ENCODE assay signal across 1 cellular context in the genomic region with DNA sequence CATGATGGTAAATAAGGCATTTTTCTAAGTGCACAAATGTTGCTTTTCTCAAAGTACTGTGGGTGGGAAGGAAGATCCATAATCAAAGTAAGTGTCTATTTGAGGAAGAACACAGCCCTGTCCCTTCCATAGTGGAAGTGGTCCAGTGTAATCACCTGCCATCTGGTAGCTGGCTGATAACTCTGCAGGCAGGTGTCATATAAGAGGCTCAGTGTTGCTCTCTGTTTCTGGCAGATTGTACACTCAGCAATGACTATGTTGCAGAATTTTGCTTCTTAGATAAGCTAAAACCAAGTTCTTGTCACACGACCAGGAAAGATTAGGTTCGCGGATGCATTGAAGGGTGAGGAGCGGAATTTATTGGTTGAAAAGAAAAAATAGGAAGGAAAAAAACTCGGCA.
TF ChIP-seq lines count a peak whose summit lies in the region.

No MANE protein-coding gene starts in this region.

TF ChIP-seq in K562, 482 proteins besides CTCF, POLR2A, EP300 and RAD21 (continued from another document and continues in another):
- TF ChIP-seq, protein P1, sequence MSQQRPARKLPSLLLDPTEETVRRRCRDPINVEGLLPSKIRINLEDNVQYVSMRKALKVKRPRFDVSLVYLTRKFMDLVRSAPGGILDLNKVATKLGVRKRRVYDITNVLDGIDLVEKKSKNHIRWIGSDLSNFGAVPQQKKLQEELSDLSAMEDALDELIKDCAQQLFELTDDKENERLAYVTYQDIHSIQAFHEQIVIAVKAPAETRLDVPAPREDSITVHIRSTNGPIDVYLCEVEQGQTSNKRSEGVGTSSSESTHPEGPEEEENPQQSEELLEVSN (IDR thresholded peaks at IDR 0.05; ENCODE audit: borderline replicate concordance in 1 of 2, extremely low read depth in 1 of 2, insufficient read depth in 1 of 2, insufficient read length in 1 of 2, low read depth in 1 of 2, low read length in 1 of 2, poor library complexity in 1 of 2, severe bottlenecking in 1 of 2), result no peak
- TF ChIP-seq, protein P2, sequence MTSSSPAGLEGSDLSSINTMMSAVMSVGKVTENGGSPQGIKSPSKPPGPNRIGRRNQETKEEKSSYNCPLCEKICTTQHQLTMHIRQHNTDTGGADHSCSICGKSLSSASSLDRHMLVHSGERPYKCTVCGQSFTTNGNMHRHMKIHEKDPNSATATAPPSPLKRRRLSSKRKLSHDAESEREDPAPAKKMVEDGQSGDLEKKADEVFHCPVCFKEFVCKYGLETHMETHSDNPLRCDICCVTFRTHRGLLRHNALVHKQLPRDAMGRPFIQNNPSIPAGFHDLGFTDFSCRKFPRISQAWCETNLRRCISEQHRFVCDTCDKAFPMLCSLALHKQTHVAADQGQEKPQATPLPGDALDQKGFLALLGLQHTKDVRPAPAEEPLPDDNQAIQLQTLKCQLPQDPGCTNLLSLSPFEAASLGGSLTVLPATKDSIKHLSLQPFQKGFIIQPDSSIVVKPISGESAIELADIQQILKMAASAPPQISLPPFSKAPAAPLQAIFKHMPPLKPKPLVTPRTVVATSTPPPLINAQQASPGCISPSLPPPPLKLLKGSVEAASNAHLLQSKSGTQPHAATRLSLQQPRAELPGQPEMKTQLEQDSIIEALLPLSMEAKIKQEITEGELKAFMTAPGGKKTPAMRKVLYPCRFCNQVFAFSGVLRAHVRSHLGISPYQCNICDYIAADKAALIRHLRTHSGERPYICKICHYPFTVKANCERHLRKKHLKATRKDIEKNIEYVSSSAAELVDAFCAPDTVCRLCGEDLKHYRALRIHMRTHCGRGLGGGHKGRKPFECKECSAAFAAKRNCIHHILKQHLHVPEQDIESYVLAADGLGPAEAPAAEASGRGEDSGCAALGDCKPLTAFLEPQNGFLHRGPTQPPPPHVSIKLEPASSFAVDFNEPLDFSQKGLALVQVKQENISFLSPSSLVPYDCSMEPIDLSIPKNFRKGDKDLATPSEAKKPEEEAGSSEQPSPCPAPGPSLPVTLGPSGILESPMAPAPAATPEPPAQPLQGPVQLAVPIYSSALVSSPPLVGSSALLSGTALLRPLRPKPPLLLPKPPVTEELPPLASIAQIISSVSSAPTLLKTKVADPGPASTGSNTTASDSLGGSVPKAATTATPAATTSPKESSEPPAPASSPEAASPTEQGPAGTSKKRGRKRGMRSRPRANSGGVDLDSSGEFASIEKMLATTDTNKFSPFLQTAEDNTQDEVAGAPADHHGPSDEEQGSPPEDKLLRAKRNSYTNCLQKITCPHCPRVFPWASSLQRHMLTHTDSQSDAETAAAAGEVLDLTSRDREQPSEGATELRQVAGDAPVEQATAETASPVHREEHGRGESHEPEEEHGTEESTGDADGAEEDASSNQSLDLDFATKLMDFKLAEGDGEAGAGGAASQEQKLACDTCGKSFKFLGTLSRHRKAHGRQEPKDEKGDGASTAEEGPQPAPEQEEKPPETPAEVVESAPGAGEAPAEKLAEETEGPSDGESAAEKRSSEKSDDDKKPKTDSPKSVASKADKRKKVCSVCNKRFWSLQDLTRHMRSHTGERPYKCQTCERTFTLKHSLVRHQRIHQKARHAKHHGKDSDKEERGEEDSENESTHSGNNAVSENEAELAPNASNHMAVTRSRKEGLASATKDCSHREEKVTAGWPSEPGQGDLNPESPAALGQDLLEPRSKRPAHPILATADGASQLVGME (CRISPR knock-in tag; IDR thresholded peaks at IDR 0.05), result no peak
- TF ChIP-seq RB1 (IDR thresholded peaks at IDR 0.05; ENCODE audit: low read depth) (no peak), ESRRB (CRISPR knock-in tag; IDR thresholded peaks at IDR 0.05; ENCODE audit: borderline replicate concordance) (no peak), SMARCB1 (IDR thresholded peaks at IDR 0.05; ENCODE audit: insufficient read length, low read depth) (no peak), ZNF77 (CRISPR knock-in tag; IDR thresholded peaks at IDR 0.05) (no peak), TSC22D4 (tag; IDR thresholded peaks at IDR 0.05) (no peak), ZNF766 (CRISPR knock-in tag; conservative IDR thresholded peaks at IDR 0.05) (peak; percentile 69; the same call in 1 of the 2 replicates), ZNF57 (CRISPR knock-in tag; IDR thresholded peaks at IDR 0.05) (no peak), SIN3A (IDR thresholded peaks at IDR 0.05; ENCODE audit: borderline replicate concordance in 2 of 2, control insufficient read depth in 1 of 2, low read depth in 2 of 2, low read length in 2 of 2) (no peak), PRMT5 (CRISPR knock-in tag; IDR thresholded peaks at IDR 0.05) (no peak), ZNF23 (CRISPR knock-in tag; IDR thresholded peaks at IDR 0.05) (no peak), HDAC8 (tag; IDR thresholded peaks at IDR 0.05) (no peak), NR2C2 (CRISPR knock-in tag; IDR thresholded peaks at IDR 0.05) (no peak), NR2C2 (tag; IDR thresholded peaks at IDR 0.05) (no peak), HDGF (IDR thresholded peaks at IDR 0.05) (no peak), POLR2B (IDR thresholded peaks at IDR 0.05; ENCODE audit: low read depth, partially characterized antibody) (no peak), ZNF232 (CRISPR knock-in tag; IDR thresholded peaks at IDR 0.05) (no peak), HEY1 (CRISPR knock-in tag; IDR thresholded peaks at IDR 0.05; ENCODE audit: borderline replicate concordance) (0 out of 2 replicates have a peak, but pooled peaks have one; percentile 46), SOX6 (IDR thresholded peaks at IDR 0.05) (peak; percentile 93), KLF6 (CRISPR knock-in tag; IDR thresholded peaks at IDR 0.05; ENCODE audit: borderline replicate concordance) (no peak), CSDE1 (IDR thresholded peaks at IDR 0.05) (no peak), KAT2B (IDR thresholded peaks at IDR 0.05; ENCODE audit: low read depth, low read length) (no peak), MCM7 (IDR thresholded peaks at IDR 0.05) (no peak), SP2 (IDR thresholded peaks at IDR 0.05; ENCODE audit: extremely low read depth, low read depth, low read length, poor library complexity, severe bottlenecking) (no peak), MAFK (IDR thresholded peaks at IDR 0.05; ENCODE audit: low read length) (no peak; the same call in 1 of the 2 replicates), ZNF41 (CRISPR knock-in tag; conservative IDR thresholded peaks at IDR 0.05) (no peak), ZNF79 (CRISPR knock-in tag; IDR thresholded peaks at IDR 0.05; ENCODE audit: low read depth) (no peak), MCM3 (IDR thresholded peaks at IDR 0.05) (no peak), RBM25 (IDR thresholded peaks at IDR 0.05; ENCODE audit: low read depth, low read length, severe bottlenecking) (no peak), ZBTB8A (IDR thresholded peaks at IDR 0.05; ENCODE audit: partially characterized antibody) (no peak), TAL1 (IDR thresholded peaks at IDR 0.05) (peak; percentile 99), HNRNPH1 (optimal IDR thresholded peaks at IDR 0.05; ENCODE audit: low read depth, low read length) (no peak), NR2C1 (IDR thresholded peaks at IDR 0.05) (0 out of 2 replicates have a peak, but pooled peaks have one; percentile 26), NR2C1 (tag; IDR thresholded peaks at IDR 0.05) (no peak; the same call in 1 of the 2 replicates), PHF8 (IDR thresholded peaks at IDR 0.05; ENCODE audit: borderline replicate concordance, low read length) (no peak), SIX5 (IDR thresholded peaks at IDR 0.05; ENCODE audit: borderline replicate concordance in 1 of 2, insufficient read depth in 1 of 2, low read depth in 1 of 2, low read length in 2 of 2) (no peak), CEBPG (CRISPR knock-in tag; IDR thresholded peaks at IDR 0.05) (no peak), CEBPG (tag; conservative IDR thresholded peaks at IDR 0.05 in 1 of 2, IDR thresholded peaks at IDR 0.05 in 1 of 2) (no peak), JUNB (CRISPR knock-in tag; conservative IDR thresholded peaks at IDR 0.05) (no peak)
- TF ChIP-seq, protein P3, sequence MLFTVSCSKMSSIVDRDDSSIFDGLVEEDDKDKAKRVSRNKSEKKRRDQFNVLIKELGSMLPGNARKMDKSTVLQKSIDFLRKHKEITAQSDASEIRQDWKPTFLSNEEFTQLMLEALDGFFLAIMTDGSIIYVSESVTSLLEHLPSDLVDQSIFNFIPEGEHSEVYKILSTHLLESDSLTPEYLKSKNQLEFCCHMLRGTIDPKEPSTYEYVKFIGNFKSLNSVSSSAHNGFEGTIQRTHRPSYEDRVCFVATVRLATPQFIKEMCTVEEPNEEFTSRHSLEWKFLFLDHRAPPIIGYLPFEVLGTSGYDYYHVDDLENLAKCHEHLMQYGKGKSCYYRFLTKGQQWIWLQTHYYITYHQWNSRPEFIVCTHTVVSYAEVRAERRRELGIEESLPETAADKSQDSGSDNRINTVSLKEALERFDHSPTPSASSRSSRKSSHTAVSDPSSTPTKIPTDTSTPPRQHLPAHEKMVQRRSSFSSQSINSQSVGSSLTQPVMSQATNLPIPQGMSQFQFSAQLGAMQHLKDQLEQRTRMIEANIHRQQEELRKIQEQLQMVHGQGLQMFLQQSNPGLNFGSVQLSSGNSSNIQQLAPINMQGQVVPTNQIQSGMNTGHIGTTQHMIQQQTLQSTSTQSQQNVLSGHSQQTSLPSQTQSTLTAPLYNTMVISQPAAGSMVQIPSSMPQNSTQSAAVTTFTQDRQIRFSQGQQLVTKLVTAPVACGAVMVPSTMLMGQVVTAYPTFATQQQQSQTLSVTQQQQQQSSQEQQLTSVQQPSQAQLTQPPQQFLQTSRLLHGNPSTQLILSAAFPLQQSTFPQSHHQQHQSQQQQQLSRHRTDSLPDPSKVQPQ (CRISPR knock-in tag; IDR thresholded peaks at IDR 0.05; ENCODE audit: borderline replicate concordance), result no peak
- TF ChIP-seq, protein P4, sequence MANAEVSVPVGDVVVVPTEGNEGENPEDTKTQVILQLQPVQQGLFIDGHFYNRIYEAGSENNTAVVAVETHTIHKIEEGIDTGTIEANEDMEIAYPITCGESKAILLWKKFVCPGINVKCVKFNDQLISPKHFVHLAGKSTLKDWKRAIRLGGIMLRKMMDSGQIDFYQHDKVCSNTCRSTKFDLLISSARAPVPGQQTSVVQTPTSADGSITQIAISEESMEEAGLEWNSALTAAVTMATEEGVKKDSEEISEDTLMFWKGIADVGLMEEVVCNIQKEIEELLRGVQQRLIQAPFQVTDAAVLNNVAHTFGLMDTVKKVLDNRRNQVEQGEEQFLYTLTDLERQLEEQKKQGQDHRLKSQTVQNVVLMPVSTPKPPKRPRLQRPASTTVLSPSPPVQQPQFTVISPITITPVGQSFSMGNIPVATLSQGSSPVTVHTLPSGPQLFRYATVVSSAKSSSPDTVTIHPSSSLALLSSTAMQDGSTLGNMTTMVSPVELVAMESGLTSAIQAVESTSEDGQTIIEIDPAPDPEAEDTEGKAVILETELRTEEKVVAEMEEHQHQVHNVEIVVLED (CRISPR knock-in tag; IDR thresholded peaks at IDR 0.05), result no peak
- TF ChIP-seq, protein P5, sequence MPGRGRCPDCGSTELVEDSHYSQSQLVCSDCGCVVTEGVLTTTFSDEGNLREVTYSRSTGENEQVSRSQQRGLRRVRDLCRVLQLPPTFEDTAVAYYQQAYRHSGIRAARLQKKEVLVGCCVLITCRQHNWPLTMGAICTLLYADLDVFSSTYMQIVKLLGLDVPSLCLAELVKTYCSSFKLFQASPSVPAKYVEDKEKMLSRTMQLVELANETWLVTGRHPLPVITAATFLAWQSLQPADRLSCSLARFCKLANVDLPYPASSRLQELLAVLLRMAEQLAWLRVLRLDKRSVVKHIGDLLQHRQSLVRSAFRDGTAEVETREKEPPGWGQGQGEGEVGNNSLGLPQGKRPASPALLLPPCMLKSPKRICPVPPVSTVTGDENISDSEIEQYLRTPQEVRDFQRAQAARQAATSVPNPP (IDR thresholded peaks at IDR 0.05; ENCODE audit: borderline replicate concordance, insufficient read depth, insufficient read length), result no peak
- TF ChIP-seq, protein P6, sequence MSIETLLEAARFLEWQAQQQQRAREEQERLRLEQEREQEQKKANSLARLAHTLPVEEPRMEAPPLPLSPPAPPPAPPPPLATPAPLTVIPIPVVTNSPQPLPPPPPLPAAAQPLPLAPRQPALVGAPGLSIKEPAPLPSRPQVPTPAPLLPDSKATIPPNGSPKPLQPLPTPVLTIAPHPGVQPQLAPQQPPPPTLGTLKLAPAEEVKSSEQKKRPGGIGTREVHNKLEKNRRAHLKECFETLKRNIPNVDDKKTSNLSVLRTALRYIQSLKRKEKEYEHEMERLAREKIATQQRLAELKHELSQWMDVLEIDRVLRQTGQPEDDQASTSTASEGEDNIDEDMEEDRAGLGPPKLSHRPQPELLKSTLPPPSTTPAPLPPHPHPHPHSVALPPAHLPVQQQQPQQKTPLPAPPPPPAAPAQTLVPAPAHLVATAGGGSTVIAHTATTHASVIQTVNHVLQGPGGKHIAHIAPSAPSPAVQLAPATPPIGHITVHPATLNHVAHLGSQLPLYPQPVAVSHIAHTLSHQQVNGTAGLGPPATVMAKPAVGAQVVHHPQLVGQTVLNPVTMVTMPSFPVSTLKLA (conservative IDR thresholded peaks at IDR 0.05), result 0 out of 4 replicates have a peak, but pooled peaks of 1 of the 2 experiments have one; percentile 49
- TF ChIP-seq, protein P7, sequence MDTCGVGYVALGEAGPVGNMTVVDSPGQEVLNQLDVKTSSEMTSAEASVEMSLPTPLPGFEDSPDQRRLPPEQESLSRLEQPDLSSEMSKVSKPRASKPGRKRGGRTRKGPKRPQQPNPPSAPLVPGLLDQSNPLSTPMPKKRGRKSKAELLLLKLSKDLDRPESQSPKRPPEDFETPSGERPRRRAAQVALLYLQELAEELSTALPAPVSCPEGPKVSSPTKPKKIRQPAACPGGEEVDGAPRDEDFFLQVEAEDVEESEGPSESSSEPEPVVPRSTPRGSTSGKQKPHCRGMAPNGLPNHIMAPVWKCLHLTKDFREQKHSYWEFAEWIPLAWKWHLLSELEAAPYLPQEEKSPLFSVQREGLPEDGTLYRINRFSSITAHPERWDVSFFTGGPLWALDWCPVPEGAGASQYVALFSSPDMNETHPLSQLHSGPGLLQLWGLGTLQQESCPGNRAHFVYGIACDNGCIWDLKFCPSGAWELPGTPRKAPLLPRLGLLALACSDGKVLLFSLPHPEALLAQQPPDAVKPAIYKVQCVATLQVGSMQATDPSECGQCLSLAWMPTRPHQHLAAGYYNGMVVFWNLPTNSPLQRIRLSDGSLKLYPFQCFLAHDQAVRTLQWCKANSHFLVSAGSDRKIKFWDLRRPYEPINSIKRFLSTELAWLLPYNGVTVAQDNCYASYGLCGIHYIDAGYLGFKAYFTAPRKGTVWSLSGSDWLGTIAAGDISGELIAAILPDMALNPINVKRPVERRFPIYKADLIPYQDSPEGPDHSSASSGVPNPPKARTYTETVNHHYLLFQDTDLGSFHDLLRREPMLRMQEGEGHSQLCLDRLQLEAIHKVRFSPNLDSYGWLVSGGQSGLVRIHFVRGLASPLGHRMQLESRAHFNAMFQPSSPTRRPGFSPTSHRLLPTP (IDR thresholded peaks at IDR 0.05; ENCODE audit: borderline replicate concordance, extremely low read depth, insufficient read length), result no peak
- TF ChIP-seq, protein P8, sequence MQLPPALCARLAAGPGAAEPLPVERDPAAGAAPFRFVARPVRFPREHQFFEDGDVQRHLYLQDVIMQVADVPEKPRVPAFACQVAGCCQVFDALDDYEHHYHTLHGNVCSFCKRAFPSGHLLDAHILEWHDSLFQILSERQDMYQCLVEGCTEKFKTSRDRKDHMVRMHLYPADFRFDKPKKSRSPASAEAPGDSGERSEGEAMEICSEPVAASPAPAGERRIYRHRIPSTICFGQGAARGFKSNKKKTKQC (CRISPR knock-in tag; IDR thresholded peaks at IDR 0.05), result no peak
